Comparison of ENCODE assay signal across 22 cellular contexts in genomic region chr14:53004976-53005375, GRCh38. TPM values are rescaled to one million over a fixed set of nuclear protein-coding genes. Genes with fewer than 3 reads are reported as not detected.
"Had no signal": no experiment of that assay in that cellular context is flagged by ENCODE, and none has a peak within 500 bp of the region (broad histone marks: within the 10 kb centered on the region; RNA-seq: fewer than 3 reads in every experiment).

No MANE protein-coding gene starts in this region.

- FAIRE-seq: colon, frontal cortex had no signal

- ATAC-seq: activated naive CD8-positive, alpha-beta T cell treated with anti-CD3 and anti-CD28 coated beads, Interleukin-2, amount 50 U/mL, for 24 hours; activated T-helper 17 cell treated with anti-CD3 and anti-CD28 coated beads, Interleukin-2, amount 50 U/mL, for 72 hours; mucosa of descending colon; naive thymus-derived CD8-positive, alpha-beta T cell had no signal

- H3K9me3 Mint-ChIP-seq: activated naive CD4-positive, alpha-beta T cell treated with anti-CD3 and anti-CD28 coated beads for 36 hours; activated naive CD8-positive, alpha-beta T cell treated with anti-CD3 and anti-CD28 coated beads, Interleukin-2, amount 50 U/mL, for 24 hours; activated T-helper 17 cell treated with anti-CD3 and anti-CD28 coated beads, Interleukin-2, amount 50 U/mL, for 72 hours; naive thymus-derived CD8-positive, alpha-beta T cell had no signal

- H3K27me3 ChIP-seq: ascending aorta, cardiac muscle cell, esophagus muscularis mucosa, heart right ventricle, tibial artery, uterus had no signal

- H3K27ac Mint-ChIP-seq: activated naive CD4-positive, alpha-beta T cell treated with anti-CD3 and anti-CD28 coated beads for 36 hours; activated naive CD8-positive, alpha-beta T cell treated with anti-CD3 and anti-CD28 coated beads, Interleukin-2, amount 50 U/mL, for 24 hours; activated T-helper 17 cell treated with anti-CD3 and anti-CD28 coated beads, Interleukin-2, amount 50 U/mL, for 72 hours had no signal

- H3K9me3 ChIP-seq: ascending aorta, esophagus muscularis mucosa, heart right ventricle, mucosa of descending colon, tibial artery, uterus had no signal

- DNase-seq: activated CD4-positive, alpha-beta T cell treated with anti-CD3 and anti-CD28 coated beads for 1 hour; activated CD4-positive, alpha-beta T cell treated with anti-CD3 and anti-CD28 coated beads, Interleukin-2, amount 50 U/mL, for 4 hours; activated naive CD4-positive, alpha-beta T cell treated with anti-CD3 and anti-CD28 coated beads for 36 hours; activated naive CD8-positive, alpha-beta T cell treated with anti-CD3 and anti-CD28 coated beads, Interleukin-2, amount 50 U/mL, for 24 hours; activated T-cell treated with anti-CD3 and anti-CD28 coated beads for 4 hours; heart right ventricle; islet precursor cell; mammary epithelial cell; mucosa of descending colon; naive thymus-derived CD8-positive, alpha-beta T cell; posterior cingulate gyrus; retina; stimulated activated CD4-positive, alpha-beta T cell treated with anti-CD3 and anti-CD28 coated beads, Interleukin-4, amount 100 ng/mL, for 24 hours; stimulated activated naive CD4-positive, alpha-beta T cell; tibial artery; uterus had no signal

- H3K36me3 ChIP-seq: ascending aorta, cardiac muscle cell, esophagus muscularis mucosa, heart right ventricle, tibial artery, uterus had no signal

- H3K36me3 Mint-ChIP-seq: naive thymus-derived CD8-positive, alpha-beta T cell had no signal

- H3K4me1 Mint-ChIP-seq: activated naive CD8-positive, alpha-beta T cell treated with anti-CD3 and anti-CD28 coated beads, Interleukin-2, amount 50 U/mL, for 24 hours; activated T-helper 17 cell treated with anti-CD3 and anti-CD28 coated beads, Interleukin-2, amount 50 U/mL, for 72 hours; naive thymus-derived CD8-positive, alpha-beta T cell had no signal

- H3K4me3 ChIP-seq: ascending aorta, cardiac muscle cell, esophagus muscularis mucosa, heart right ventricle, mucosa of descending colon, tibial artery, uterus had no signal

- H3K4me1 ChIP-seq: ascending aorta, tibial artery, uterus had no signal

- H3K4me3 Mint-ChIP-seq: activated naive CD4-positive, alpha-beta T cell treated with anti-CD3 and anti-CD28 coated beads for 36 hours; activated naive CD8-positive, alpha-beta T cell treated with anti-CD3 and anti-CD28 coated beads, Interleukin-2, amount 50 U/mL, for 24 hours; activated T-helper 17 cell treated with anti-CD3 and anti-CD28 coated beads, Interleukin-2, amount 50 U/mL, for 72 hours had no signal

- H3K27ac ChIP-seq: cardiac muscle cell, heart right ventricle, tibial artery, uterus had no signal

- H3K27me3 Mint-ChIP-seq: activated T-helper 17 cell treated with anti-CD3 and anti-CD28 coated beads, Interleukin-2, amount 50 U/mL, for 72 hours had no signal

RNA-seq across cellular contexts. Expression of gene FERMT2, which starts 54.1 kb away (rescaled TPM):
- polyA plus RNA-seq: naive thymus-derived CD8-positive, alpha-beta T cell had no signal
